In genomic region chr2:190319557-190320498, GRCh38 we compare ENCODE assay signal across 1 cellular context.
TF ChIP-seq lines count a peak whose summit lies in the region.

A gene with protein sequence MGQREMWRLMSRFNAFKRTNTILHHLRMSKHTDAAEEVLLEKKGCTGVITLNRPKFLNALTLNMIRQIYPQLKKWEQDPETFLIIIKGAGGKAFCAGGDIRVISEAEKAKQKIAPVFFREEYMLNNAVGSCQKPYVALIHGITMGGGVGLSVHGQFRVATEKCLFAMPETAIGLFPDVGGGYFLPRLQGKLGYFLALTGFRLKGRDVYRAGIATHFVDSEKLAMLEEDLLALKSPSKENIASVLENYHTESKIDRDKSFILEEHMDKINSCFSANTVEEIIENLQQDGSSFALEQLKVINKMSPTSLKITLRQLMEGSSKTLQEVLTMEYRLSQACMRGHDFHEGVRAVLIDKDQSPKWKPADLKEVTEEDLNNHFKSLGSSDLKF (minus strand): TSS chr2:190319826. CDS start chr2:190319750, 76 bp downstream.

TF ChIP-seq in HepG2, 621 proteins besides CTCF, POLR2A, EP300 and RAD21 (continued from another document and continues in another):
- no peak for TF ChIP-seq AFF4 (CRISPR knock-in tag; IDR thresholded peaks at IDR 0.05)
- no peak for TF ChIP-seq XBP1 (CRISPR knock-in tag; IDR thresholded peaks at IDR 0.05)
- no peak; the same call in 1 of the 2 replicates for TF ChIP-seq ZNF484 (CRISPR knock-in tag; IDR thresholded peaks at IDR 0.05; ENCODE audit: borderline replicate concordance, low read depth)
- no peak for TF ChIP-seq ZNF841 (CRISPR knock-in tag; IDR thresholded peaks at IDR 0.05; ENCODE audit: borderline replicate concordance)
- TF ChIP-seq ZNF709 (CRISPR knock-in tag; IDR thresholded peaks at IDR 0.05) = 0 out of 2 replicates have a peak, but pooled peaks have one; percentile 76
- no peak for TF ChIP-seq ATAD3A (CRISPR knock-in tag; IDR thresholded peaks at IDR 0.05)
- TF ChIP-seq ELF4 (CRISPR knock-in tag; IDR thresholded peaks at IDR 0.05; ENCODE audit: borderline replicate concordance) = no peak
- TF ChIP-seq EZH2 (conservative IDR thresholded peaks at IDR 0.05; ENCODE audit: low read depth, low read length) = no peak
- no peak for TF ChIP-seq TEAD2 (CRISPR knock-in tag; IDR thresholded peaks at IDR 0.05)
- TF ChIP-seq MLXIP (CRISPR knock-in tag; IDR thresholded peaks at IDR 0.05; ENCODE audit: borderline replicate concordance) = no peak
- no peak for TF ChIP-seq ZNF260 (CRISPR knock-in tag; IDR thresholded peaks at IDR 0.05; ENCODE audit: borderline replicate concordance, low read depth)
- TF ChIP-seq HOXD1 (CRISPR knock-in tag; IDR thresholded peaks at IDR 0.05) = peak; percentile 55; the same call in 1 of the 2 replicates
- no peak for TF ChIP-seq ZNF17 (CRISPR knock-in tag; IDR thresholded peaks at IDR 0.05)
- TF ChIP-seq ZNF431 (CRISPR knock-in tag; IDR thresholded peaks at IDR 0.05; ENCODE audit: borderline replicate concordance, low read depth) = peak; percentile 71; the same call in 1 of the 2 replicates
- TF ChIP-seq, protein P1, sequence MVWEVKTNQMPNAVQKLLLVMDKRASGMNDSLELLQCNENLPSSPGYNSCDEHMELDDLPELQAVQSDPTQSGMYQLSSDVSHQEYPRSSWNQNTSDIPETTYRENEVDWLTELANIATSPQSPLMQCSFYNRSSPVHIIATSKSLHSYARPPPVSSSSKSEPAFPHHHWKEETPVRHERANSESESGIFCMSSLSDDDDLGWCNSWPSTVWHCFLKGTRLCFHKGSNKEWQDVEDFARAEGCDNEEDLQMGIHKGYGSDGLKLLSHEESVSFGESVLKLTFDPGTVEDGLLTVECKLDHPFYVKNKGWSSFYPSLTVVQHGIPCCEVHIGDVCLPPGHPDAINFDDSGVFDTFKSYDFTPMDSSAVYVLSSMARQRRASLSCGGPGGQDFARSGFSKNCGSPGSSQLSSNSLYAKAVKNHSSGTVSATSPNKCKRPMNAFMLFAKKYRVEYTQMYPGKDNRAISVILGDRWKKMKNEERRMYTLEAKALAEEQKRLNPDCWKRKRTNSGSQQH (CRISPR knock-in tag; IDR thresholded peaks at IDR 0.05; ENCODE audit: low read depth) = no peak; the same call in none of the 2 replicates
- no peak for TF ChIP-seq ZFP36 (IDR thresholded peaks at IDR 0.05; ENCODE audit: borderline replicate concordance, low read depth, low read length, partially characterized antibody)
- peak; percentile 84; the same call in 1 of the 2 replicates for TF ChIP-seq ZMYM2 (CRISPR knock-in tag; IDR thresholded peaks at IDR 0.05)
- no peak; the same call in 1 of the 2 replicates for TF ChIP-seq BATF2 (CRISPR knock-in tag; IDR thresholded peaks at IDR 0.05)
- TF ChIP-seq, protein P2, sequence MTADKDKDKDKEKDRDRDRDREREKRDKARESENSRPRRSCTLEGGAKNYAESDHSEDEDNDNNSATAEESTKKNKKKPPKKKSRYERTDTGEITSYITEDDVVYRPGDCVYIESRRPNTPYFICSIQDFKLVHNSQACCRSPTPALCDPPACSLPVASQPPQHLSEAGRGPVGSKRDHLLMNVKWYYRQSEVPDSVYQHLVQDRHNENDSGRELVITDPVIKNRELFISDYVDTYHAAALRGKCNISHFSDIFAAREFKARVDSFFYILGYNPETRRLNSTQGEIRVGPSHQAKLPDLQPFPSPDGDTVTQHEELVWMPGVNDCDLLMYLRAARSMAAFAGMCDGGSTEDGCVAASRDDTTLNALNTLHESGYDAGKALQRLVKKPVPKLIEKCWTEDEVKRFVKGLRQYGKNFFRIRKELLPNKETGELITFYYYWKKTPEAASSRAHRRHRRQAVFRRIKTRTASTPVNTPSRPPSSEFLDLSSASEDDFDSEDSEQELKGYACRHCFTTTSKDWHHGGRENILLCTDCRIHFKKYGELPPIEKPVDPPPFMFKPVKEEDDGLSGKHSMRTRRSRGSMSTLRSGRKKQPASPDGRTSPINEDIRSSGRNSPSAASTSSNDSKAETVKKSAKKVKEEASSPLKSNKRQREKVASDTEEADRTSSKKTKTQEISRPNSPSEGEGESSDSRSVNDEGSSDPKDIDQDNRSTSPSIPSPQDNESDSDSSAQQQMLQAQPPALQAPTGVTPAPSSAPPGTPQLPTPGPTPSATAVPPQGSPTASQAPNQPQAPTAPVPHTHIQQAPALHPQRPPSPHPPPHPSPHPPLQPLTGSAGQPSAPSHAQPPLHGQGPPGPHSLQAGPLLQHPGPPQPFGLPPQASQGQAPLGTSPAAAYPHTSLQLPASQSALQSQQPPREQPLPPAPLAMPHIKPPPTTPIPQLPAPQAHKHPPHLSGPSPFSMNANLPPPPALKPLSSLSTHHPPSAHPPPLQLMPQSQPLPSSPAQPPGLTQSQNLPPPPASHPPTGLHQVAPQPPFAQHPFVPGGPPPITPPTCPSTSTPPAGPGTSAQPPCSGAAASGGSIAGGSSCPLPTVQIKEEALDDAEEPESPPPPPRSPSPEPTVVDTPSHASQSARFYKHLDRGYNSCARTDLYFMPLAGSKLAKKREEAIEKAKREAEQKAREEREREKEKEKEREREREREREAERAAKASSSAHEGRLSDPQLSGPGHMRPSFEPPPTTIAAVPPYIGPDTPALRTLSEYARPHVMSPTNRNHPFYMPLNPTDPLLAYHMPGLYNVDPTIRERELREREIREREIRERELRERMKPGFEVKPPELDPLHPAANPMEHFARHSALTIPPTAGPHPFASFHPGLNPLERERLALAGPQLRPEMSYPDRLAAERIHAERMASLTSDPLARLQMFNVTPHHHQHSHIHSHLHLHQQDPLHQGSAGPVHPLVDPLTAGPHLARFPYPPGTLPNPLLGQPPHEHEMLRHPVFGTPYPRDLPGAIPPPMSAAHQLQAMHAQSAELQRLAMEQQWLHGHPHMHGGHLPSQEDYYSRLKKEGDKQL (CRISPR knock-in tag; IDR thresholded peaks at IDR 0.05; ENCODE audit: low read depth) = peak; percentile 62; the same call in 1 of the 2 replicates
- no peak for TF ChIP-seq RORA (CRISPR knock-in tag; IDR thresholded peaks at IDR 0.05)
- TF ChIP-seq MYC (CRISPR knock-in tag; IDR thresholded peaks at IDR 0.05; ENCODE audit: borderline replicate concordance) = peak; percentile 73; the same call in 1 of the 2 replicates
- TF ChIP-seq, protein P3, sequence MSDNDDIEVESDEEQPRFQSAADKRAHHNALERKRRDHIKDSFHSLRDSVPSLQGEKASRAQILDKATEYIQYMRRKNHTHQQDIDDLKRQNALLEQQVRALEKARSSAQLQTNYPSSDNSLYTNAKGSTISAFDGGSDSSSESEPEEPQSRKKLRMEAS (IDR thresholded peaks at IDR 0.05) = peak; percentile 89
- peak; percentile 87 for TF ChIP-seq DMAP1 (CRISPR knock-in tag; IDR thresholded peaks at IDR 0.05)
- TF ChIP-seq RBM22 (optimal IDR thresholded peaks at IDR 0.05; ENCODE audit: low read length) = peak; percentile 51
- TF ChIP-seq HNRNPL (IDR thresholded peaks at IDR 0.05; ENCODE audit: low read depth, low read length) = no peak
- TF ChIP-seq NBN (conservative IDR thresholded peaks at IDR 0.05) = no peak
- peak; percentile 94 for TF ChIP-seq ETV5 (CRISPR knock-in tag; IDR thresholded peaks at IDR 0.05; ENCODE audit: borderline replicate concordance)
- no peak for TF ChIP-seq ATM (IDR thresholded peaks at IDR 0.05; ENCODE audit: borderline replicate concordance)
- no peak for TF ChIP-seq RNF219 (CRISPR knock-in tag; IDR thresholded peaks at IDR 0.05)
- 0 out of 2 replicates have a peak, but pooled peaks have one; percentile 81 for TF ChIP-seq GTF3A (CRISPR knock-in tag; conservative IDR thresholded peaks at IDR 0.05)
- peak; percentile 63; the same call in 1 of the 2 replicates for TF ChIP-seq ZNF281 (CRISPR knock-in tag; IDR thresholded peaks at IDR 0.05; ENCODE audit: borderline replicate concordance)
- no peak for TF ChIP-seq NFIB (CRISPR knock-in tag; IDR thresholded peaks at IDR 0.05; ENCODE audit: borderline replicate concordance)
- TF ChIP-seq TSC22D2 (CRISPR knock-in tag; IDR thresholded peaks at IDR 0.05; ENCODE audit: borderline replicate concordance) = peak; percentile 97; the same call in 1 of the 2 replicates
- no peak for TF ChIP-seq MZF1 (CRISPR knock-in tag; IDR thresholded peaks at IDR 0.05; ENCODE audit: borderline replicate concordance)
